In genomic region chr12:45989857-45990467, GRCh38 we compare ENCODE assay signal across 7 cellular contexts.
DNase-seq lines count a peak whose midpoint lies in the region; ATAC-seq, FAIRE-seq and TF ChIP-seq lines count a peak whose summit lies in the region.

No MANE protein-coding gene starts in this region.

- peak overlapping the region; percentile 99 for H3K27ac Mint-ChIP-seq in dendritic cell treated with granulocyte-macrophage colony-stimulating factor and Interleukin-4, amounts not matched to agents 40 ng/mL and 50 ng/mL, for 4 days

- peaks cover 58% of the 10 kb centered on the region for H3K36me3 Mint-ChIP-seq in dendritic cell treated with granulocyte-macrophage colony-stimulating factor and Interleukin-4, amounts not matched to agents 40 ng/mL and 50 ng/mL, for 4 days (ENCODE audit: low read depth)

- TF ChIP-seq POLR2A in NB4 (IDR thresholded peaks at IDR 0.05; ENCODE audit: extremely low read depth, insufficient read length), result peak; percentile 52

- TF ChIP-seq CTCF in NB4 (IDR thresholded peaks at IDR 0.05; ENCODE audit: low read depth, low read length), result no peak

- intact Hi-C loops in dendritic cell treated with granulocyte-macrophage colony-stimulating factor and Interleukin-4, amounts not matched to agents 40 ng/mL and 50 ng/mL, for 4 days (cut with micrococcal nuclease), result loop anchor here (2.0 to 10.0 kb wide), 4 partner anchors 263 to 675 kb away; partner anchors contain the start of gene SLC38A2

- DNase-seq in GM18507 (ENCODE audit: extremely low spot score, insufficient read length, low read depth) (no peak), NB4 (ENCODE audit: low read depth) (peak; percentile 83), medulla oblongata (ENCODE audit: extremely low spot score) (peak; percentile 83)
- peak; percentile 52 to 54 for DNase-seq in activated CD4-positive, alpha-beta T cell treated with anti-CD3 and anti-CD28 coated beads for 4 hours
- DNase-seq in stimulated activated CD8-positive, alpha-beta memory T cell treated with anti-CD3 and anti-CD28 coated beads, Interleukin-12 subunit alpha, Interleukin-12 subunit beta, amount 100 ng/mL, for 4 hours (ENCODE audit: low read depth), result peak; percentile 44

- peaks cover 44% of the 10 kb centered on the region for H3K4me1 Mint-ChIP-seq in dendritic cell treated with granulocyte-macrophage colony-stimulating factor and Interleukin-4, amounts not matched to agents 40 ng/mL and 50 ng/mL, for 4 days (ENCODE audit: low read depth)

- H3K27me3 Mint-ChIP-seq in dendritic cell treated with granulocyte-macrophage colony-stimulating factor and Interleukin-4, amounts not matched to agents 40 ng/mL and 50 ng/mL, for 4 days, result no peaks in the 10 kb centered on the region

- peak; percentile 25 for ATAC-seq in HG02571 (IDR thresholded peaks at IDR 0.05; ENCODE audit: unreplicated experiment)

- FAIRE-seq in GM18507 (lab: Jason Lieb, UNC), result peak; percentile 15

- peak overlapping the region; percentile 97 for H3K4me3 ChIP-seq in NB4 (ENCODE audit: low read depth, low read length)

- H3K9me3 Mint-ChIP-seq in dendritic cell treated with granulocyte-macrophage colony-stimulating factor and Interleukin-4, amounts not matched to agents 40 ng/mL and 50 ng/mL, for 4 days, result peaks cover 9% of the 10 kb centered on the region

- H3K4me3 Mint-ChIP-seq in dendritic cell treated with granulocyte-macrophage colony-stimulating factor and Interleukin-4, amounts not matched to agents 40 ng/mL and 50 ng/mL, for 4 days, result peak overlapping the region; percentile 99
